ENCODE assay signal across 8 cellular contexts in the genomic region with DNA sequence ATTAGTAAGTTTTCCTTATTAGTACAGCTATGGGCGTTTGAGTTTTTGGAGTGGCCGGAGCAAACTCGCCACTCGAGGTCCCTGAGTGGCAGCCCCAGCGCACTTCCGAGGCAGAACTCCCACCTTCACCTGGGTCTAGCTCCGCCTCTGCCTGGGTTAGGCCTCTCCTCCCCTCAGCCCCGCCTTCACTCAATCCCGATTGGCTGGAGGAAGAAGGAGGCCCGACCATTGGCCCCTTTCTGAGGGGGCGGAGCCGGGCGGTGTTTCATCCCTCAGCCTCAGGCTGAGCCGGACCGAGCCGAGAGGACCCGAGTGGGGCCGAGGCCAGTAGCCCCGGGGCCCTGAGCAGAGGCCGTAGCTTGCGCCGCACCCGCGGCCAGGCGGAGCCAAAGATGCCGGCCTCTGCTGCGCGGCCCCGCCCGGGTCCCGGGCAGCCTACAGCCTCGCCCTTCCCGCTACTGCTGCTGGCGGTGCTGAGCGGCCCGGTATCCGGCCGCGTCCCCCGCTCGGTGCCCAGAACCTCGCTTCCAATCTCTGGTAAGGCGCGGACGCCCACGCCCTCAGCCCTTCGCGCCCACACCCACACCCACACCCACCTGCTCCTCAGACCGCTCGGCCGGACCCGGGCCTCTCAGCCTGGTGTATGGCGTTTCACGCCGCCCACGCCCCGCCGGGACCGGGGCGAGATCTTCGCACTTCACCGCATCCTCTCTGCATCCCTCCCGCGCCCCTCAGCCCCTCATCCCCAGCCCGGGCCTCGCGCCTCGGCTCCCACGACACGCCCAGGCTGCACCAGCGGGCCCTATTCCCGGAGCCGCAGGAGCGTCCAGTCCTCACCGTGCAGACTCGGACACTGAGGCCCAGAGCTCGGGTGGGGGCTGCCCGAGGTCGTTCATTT. TPM values are rescaled to one million over a fixed set of nuclear protein-coding genes. Genes with fewer than 3 reads are reported as not detected.
DNase-seq lines count a peak whose midpoint lies in the region; ATAC-seq and TF ChIP-seq lines count a peak whose summit lies in the region.

SEMA4F (plus strand) TSS at position 263 of the 898 bp plus-strand sequence; CDS start at position 393, 130 bp downstream.

- intact Hi-C loops in activated B cell treated with CpG ODN at 0.5 μM for 24 hours (cut with micrococcal nuclease), result loop anchor here (2.0 to 10.0 kb wide), 6 partner anchors 149 to 1582 kb away; partner anchors contain the start of genes CCT7, DGUOK, PCGF1 and POLE4

- ATAC-seq in HG03175 (IDR thresholded peaks at IDR 0.05; ENCODE audit: unreplicated experiment), result peak; percentile 100
- peak; percentile 99 for ATAC-seq in activated B cell treated with CpG ODN at 0.5 μM for 24 hours (ENCODE audit: low read depth)

- peak within 1 kb of the TSS; percentile 82 for H3K27ac Mint-ChIP-seq in activated B cell treated with CpG ODN at 0.5 μM for 24 hours

- H3K4me1 Mint-ChIP-seq in activated B cell treated with CpG ODN at 0.5 μM for 24 hours, result peaks cover 16% of the 10 kb centered on the region

- TF ChIP-seq CTCF in activated B cell treated with CpG ODN at 0.5 μM for 24 hours (IDR thresholded peaks at IDR 0.05), result no peak

- H3K4me3 Mint-ChIP-seq in activated B cell treated with CpG ODN at 0.5 μM for 24 hours, result peak within 1 kb of the TSS; percentile 91

- peaks cover 14% of the 10 kb centered on the region for H3K36me3 Mint-ChIP-seq in activated B cell treated with CpG ODN at 0.5 μM for 24 hours (ENCODE audit: low read depth)

- DNase-seq in AG08395 (ENCODE audit: low spot score) (peak; percentile 98), NCI-H2227 treated with DMSO at 0.1 percent for 48 hours (lab: John Stamatoyannopoulos, UW) (peak; percentile 97), activated B cell treated with CpG ODN at 0.5 μM for 24 hours (peak; percentile 92), inferior parietal cortex (ENCODE audit: extremely low spot score) (peak; percentile 98)
- peak; percentile 90 for DNase-seq in central memory CD4-positive, alpha-beta T cell
- DNase-seq in stimulated activated CD4-positive, alpha-beta T cell treated with anti-CD3 and anti-CD28 coated beads, Interleukin-12 subunit alpha, Interleukin-12 subunit beta, amount 100 ng/mL, for 24 hours (ENCODE audit: low read depth in 2 of 2), result peak; percentile 90 to 95

- no peaks in the 10 kb centered on the region for H3K9me3 Mint-ChIP-seq in activated B cell treated with CpG ODN at 0.5 μM for 24 hours

- POLR2A ChIA-PET in activated B cell treated with CpG ODN at 0.5 μM for 24 hours (lab: Charles Lee), result interaction anchor here (0.7 to 1.1 kb wide), 5 partner anchors 61 to 1421 kb away, joined by 3 read pairs; partner anchors contain the start of genes HK2, PRADC1 and TPRKB

- peak; percentile 64 for TF ChIP-seq POLR2A in GM18951 (IDR thresholded peaks at IDR 0.05; ENCODE audit: extremely low read depth, insufficient read depth, insufficient read length)

- in situ Hi-C loops in GM18951 (cut with MboI; ENCODE audit: low sequenced_read_pairs, unreplicated experiment), result no loop called here

- H3K27me3 Mint-ChIP-seq in activated B cell treated with CpG ODN at 0.5 μM for 24 hours, result peaks cover 9% of the 10 kb centered on the region

- CTCF ChIA-PET in activated B cell treated with CpG ODN at 0.5 μM for 24 hours (lab: Charles Lee), result no interaction called here

RNA-seq across cellular contexts. Expression of gene SEMA4F, which starts in this region (rescaled TPM):
- 10.2 and 11.6 TPM in 2 replicates for total RNA-seq in activated B cell treated with CpG ODN at 0.5 μM for 24 hours

Comparison
In these comparisons a context has a peak if more than half of its experiments do, and no peak if none do; other contexts are left out.
1. Peak in every context shown above with its lines: DNase-seq and ATAC-seq.